In genomic region chr20:45346851-45347250, GRCh38 we compare ENCODE assay signal across 8 cellular contexts. TPM values are rescaled to one million over a fixed set of nuclear protein-coding genes. Genes with fewer than 3 reads are reported as not detected.
A peak's percentile ranks its signal among the peaks of the same experiment; 100 is the strongest.
DNase-seq lines count a peak whose midpoint lies in the region; ATAC-seq and TF ChIP-seq lines count a peak whose summit lies in the region.

No MANE protein-coding gene starts in this region.

- peak overlapping the region; percentile 82 for H3K4me3 ChIP-seq in fibroblast of mammary gland (ENCODE audit: control insufficient read depth, low read depth, low read length)
- H3K4me3 ChIP-seq in psoas muscle: peak overlapping the region; percentile 79

- H3K4me1 Mint-ChIP-seq in T-cell: peaks cover 12 to 30% (median 19%) of the 10 kb centered on the region in 3 donors

- CTCF ChIA-PET in T-cell (lab: Charles Lee): interaction anchor here (1.2 to 1.4 kb wide), 2 partner anchors 53 to 90 kb away, joined by 3 to 4 read pairs; no protein-coding TSS in a partner anchor

- ATAC-seq in T-cell (replicated peaks in 1 of 4) (no peak), psoas muscle (no peak), GM18505 (IDR thresholded peaks at IDR 0.05; ENCODE audit: unreplicated experiment) (no peak), HG03025 (IDR thresholded peaks at IDR 0.05; ENCODE audit: low FRiP score, unreplicated experiment) (no peak), HG03460 (IDR thresholded peaks at IDR 0.05; ENCODE audit: unreplicated experiment) (no peak)

- no peaks in the 10 kb centered on the region for H3K9me3 Mint-ChIP-seq in T-cell

- TF ChIP-seq CTCF in fibroblast of mammary gland (conservative IDR thresholded peaks at IDR 0.05; ENCODE audit: control insufficient read depth, insufficient read depth, low read depth, low read length) (no peak), psoas muscle (IDR thresholded peaks at IDR 0.05) (no peak)

- intact Hi-C loops in psoas muscle (cut with DNase I): loop anchor here (2.0 to 10.0 kb wide), 2 partner anchors 16 to 1142 kb away; partner anchors contain the start of gene SYS1 (in 1 of the 2)

- no peaks in the 10 kb centered on the region for H3K36me3 Mint-ChIP-seq in T-cell

- H3K4me3 Mint-ChIP-seq in T-cell: peak overlapping the region; percentile 73 to 78 (median 74)

- peaks cover 8 to 12% of the 10 kb centered on the region in 2 donors for H3K27me3 Mint-ChIP-seq in T-cell

- peaks cover 34% of the 10 kb centered on the region for H3K4me1 ChIP-seq in psoas muscle

- 32 to 45% (median 38%) methylated on average over 5 of the region's 5 CpGs for WGBS in psoas muscle, 3 donors

- peak overlapping the region; percentile 94 for H3K27ac ChIP-seq in psoas muscle

- POLR2A ChIA-PET in T-cell (lab: Charles Lee): interaction anchor here in 1 of 2 donors (0.6 kb wide), 1 partner anchor 21 kb away, joined by 8 read pairs; no protein-coding TSS in a partner anchor

- DNase-seq in EH (ENCODE audit: low read depth) (peak; percentile 66), T-cell (no peak), fibroblast of mammary gland (ENCODE audit: low read depth) (no peak), psoas muscle (no peak), pons (ENCODE audit: low spot score) (no peak)

- no peak overlapping the region for H3K27ac Mint-ChIP-seq in T-cell

- H3K9me3 ChIP-seq in psoas muscle: no peaks in the 10 kb centered on the region

- H3K27me3 ChIP-seq in psoas muscle (ENCODE audit: insufficient read depth in 3 of 3, low read length in 2 of 3): no peaks in the 10 kb centered on the region

- TF ChIP-seq POLR2A in GM18505 (IDR thresholded peaks at IDR 0.05; ENCODE audit: borderline replicate concordance, extremely low read depth, insufficient read depth, insufficient read length): no peak

- H3K36me3 ChIP-seq in psoas muscle (ENCODE audit: insufficient read depth in 1 of 2, low read depth in 1 of 2): no peaks in the 10 kb centered on the region

RNA-seq across cellular contexts. Expression of gene SDC4, which starts 1.4 kb away (rescaled TPM):
- total RNA-seq in T-cell (1 to 10 TPM in 4 of 5 donors, under 1 TPM in 1; 0.68 to 4.4 (median 3.5) TPM), psoas muscle (100 to 1,000 TPM in 2 of 4 donors, 10 to 100 TPM in 2; 32.2 to 283 (median 161) TPM)
- 100 to 1,000 TPM in 1 of 3 donors, 10 to 100 TPM in 2; 41.6 to 323 (median 63.9) TPM for polyA plus RNA-seq in psoas muscle

RNA-seq across cellular contexts. Expression of gene SYS1, which starts 16.1 kb away (rescaled TPM):
- total RNA-seq in T-cell (10 to 100 TPM; 53.1 to 86.9 (median 58.2) TPM), psoas muscle (10 to 100 TPM; 17.1 to 29.6 (median 22.9) TPM)
- 10 to 100 TPM; 40.9 to 73.3 (median 58.1) TPM for polyA plus RNA-seq in psoas muscle

RNA-seq across cellular contexts. Expression of gene TP53TG5, which starts 31.3 kb away (rescaled TPM):
- under 1 TPM in 3 of 5 donors, not detected in 2; 0.10 to 0.23 (median 0.16) TPM for total RNA-seq in T-cell
- under 1 TPM in 2 of 4 donors, not detected in 2; 0.38 to 0.69 TPM for total RNA-seq in psoas muscle
- polyA plus RNA-seq in psoas muscle: 1 to 10 TPM in 1 of 3 donors, under 1 TPM in 2; 0.12 to 1.0 (median 0.16) TPM

RNA-seq across cellular contexts. Expression of gene MATN4, which starts 38.8 kb away (rescaled TPM):
- not detected for total RNA-seq in T-cell
- total RNA-seq in psoas muscle: not detected
- polyA plus RNA-seq in psoas muscle: not detected

RNA-seq across cellular contexts. Expression of gene RBPJL, which starts 40.2 kb away (rescaled TPM):
- total RNA-seq in T-cell (under 1 TPM in 3 of 5 donors, not detected in 2; 0.22 to 0.29 (median 0.26) TPM), psoas muscle (under 1 TPM in 1 of 4 donors, not detected in 3; 0.22 TPM)
- under 1 TPM in 2 of 3 donors, not detected in 1; 0.04 TPM for polyA plus RNA-seq in psoas muscle

Comparison
In these comparisons a context has a peak if more than half of its experiments do, and no peak if none do; other contexts are left out.
1. RNA of gene SDC4, which starts 1.4 kb away (total RNA-seq): 32.2 to 283 TPM in psoas muscle; 0.68 to 4.4 TPM in T-cell; every median in the first group is over 4 times any median in the second.